In the genomic region with DNA sequence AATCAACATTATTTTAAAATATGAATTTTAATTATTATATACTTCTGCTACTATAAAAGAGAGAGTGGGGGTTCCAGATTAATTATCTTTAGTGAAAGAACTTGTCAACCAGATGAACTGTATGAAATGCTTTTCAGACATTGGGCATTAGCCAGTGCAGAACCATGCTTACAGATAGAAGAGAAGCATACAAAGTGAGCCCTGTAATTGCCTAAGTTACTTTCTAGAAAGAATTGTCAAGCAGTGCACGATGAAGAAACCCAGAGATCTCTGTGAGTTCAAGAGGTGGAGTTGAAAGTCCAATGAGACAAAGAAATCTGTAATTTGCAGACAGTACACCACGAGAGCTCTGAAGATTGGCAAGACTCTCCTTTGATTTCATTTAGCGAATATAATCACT, we compare ENCODE assay signal across 1 cellular context.
TF ChIP-seq lines count a peak whose summit lies in the region.

No MANE protein-coding gene starts in this region.

TF ChIP-seq in WTC11, 78 proteins besides CTCF, POLR2A, EP300 and RAD21 (continued from another document):
- TF ChIP-seq, protein P1, sequence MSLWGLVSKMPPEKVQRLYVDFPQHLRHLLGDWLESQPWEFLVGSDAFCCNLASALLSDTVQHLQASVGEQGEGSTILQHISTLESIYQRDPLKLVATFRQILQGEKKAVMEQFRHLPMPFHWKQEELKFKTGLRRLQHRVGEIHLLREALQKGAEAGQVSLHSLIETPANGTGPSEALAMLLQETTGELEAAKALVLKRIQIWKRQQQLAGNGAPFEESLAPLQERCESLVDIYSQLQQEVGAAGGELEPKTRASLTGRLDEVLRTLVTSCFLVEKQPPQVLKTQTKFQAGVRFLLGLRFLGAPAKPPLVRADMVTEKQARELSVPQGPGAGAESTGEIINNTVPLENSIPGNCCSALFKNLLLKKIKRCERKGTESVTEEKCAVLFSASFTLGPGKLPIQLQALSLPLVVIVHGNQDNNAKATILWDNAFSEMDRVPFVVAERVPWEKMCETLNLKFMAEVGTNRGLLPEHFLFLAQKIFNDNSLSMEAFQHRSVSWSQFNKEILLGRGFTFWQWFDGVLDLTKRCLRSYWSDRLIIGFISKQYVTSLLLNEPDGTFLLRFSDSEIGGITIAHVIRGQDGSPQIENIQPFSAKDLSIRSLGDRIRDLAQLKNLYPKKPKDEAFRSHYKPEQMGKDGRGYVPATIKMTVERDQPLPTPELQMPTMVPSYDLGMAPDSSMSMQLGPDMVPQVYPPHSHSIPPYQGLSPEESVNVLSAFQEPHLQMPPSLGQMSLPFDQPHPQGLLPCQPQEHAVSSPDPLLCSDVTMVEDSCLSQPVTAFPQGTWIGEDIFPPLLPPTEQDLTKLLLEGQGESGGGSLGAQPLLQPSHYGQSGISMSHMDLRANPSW (CRISPR knock-in tag; conservative IDR thresholded peaks at IDR 0.05; ENCODE audit: low read depth): no peak
- TF ChIP-seq, protein P2, sequence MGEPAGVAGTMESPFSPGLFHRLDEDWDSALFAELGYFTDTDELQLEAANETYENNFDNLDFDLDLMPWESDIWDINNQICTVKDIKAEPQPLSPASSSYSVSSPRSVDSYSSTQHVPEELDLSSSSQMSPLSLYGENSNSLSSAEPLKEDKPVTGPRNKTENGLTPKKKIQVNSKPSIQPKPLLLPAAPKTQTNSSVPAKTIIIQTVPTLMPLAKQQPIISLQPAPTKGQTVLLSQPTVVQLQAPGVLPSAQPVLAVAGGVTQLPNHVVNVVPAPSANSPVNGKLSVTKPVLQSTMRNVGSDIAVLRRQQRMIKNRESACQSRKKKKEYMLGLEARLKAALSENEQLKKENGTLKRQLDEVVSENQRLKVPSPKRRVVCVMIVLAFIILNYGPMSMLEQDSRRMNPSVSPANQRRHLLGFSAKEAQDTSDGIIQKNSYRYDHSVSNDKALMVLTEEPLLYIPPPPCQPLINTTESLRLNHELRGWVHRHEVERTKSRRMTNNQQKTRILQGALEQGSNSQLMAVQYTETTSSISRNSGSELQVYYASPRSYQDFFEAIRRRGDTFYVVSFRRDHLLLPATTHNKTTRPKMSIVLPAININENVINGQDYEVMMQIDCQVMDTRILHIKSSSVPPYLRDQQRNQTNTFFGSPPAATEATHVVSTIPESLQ (CRISPR knock-in tag; IDR thresholded peaks at IDR 0.05): no peak
